Comparison of ENCODE assay signal across 25 cellular contexts in the genomic region with DNA sequence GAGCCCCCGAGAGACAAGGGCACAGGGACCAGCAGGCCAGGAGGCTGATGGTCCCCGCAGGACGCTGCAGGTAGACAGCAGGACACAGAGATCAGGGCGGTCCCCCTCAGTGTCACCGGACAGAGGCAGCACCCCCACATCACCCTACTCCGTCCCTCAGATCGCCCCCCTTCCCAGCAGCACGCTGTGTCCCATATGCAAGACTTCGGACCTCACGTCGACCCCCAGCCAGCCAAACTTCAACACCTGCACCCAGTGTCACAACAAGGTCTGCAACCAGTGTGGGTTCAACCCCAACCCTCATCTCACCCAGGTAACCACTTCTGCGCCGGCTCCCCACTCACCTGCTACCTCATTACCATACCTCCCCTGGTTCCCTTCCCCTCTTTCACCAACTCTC. TPM values are rescaled to one million over a fixed set of nuclear protein-coding genes. Genes with fewer than 3 reads are reported as not detected.
DNase-seq lines count a peak whose midpoint lies in the region; ATAC-seq and TF ChIP-seq lines count a peak whose summit lies in the region.
"Had no signal": no experiment of that assay in that cellular context is flagged by ENCODE, and none has a peak within 500 bp of the region (broad histone marks: within the 10 kb centered on the region; RNA-seq: fewer than 3 reads in every experiment).

No MANE protein-coding gene starts in this region.

- H3K79me2 ChIP-seq in osteoblast (ENCODE audit: insufficient read depth, low read length): no peaks in the 10 kb centered on the region

- H3K36me3 Mint-ChIP-seq in neural crest cell (ENCODE audit: low read depth): no peaks in the 10 kb centered on the region
- H3K36me3 Mint-ChIP-seq: CD14-positive monocyte; CD4-positive, alpha-beta memory T cell; CD4-positive, CD25-positive, alpha-beta regulatory T cell; CD8-positive, alpha-beta memory T cell had no signal

- H3K4me1 ChIP-seq in osteoblast (ENCODE audit: insufficient read depth, low read length): peaks cover 5% of the 10 kb centered on the region
- H3K4me1 ChIP-seq in A673 (ENCODE audit: insufficient read depth, low read length, poor library complexity, severe bottlenecking): no peaks in the 10 kb centered on the region
- H3K4me1 ChIP-seq: A549, BE2C, BLaER1 had no signal

- no peak overlapping the region for H3K4me2 ChIP-seq in osteoblast (ENCODE audit: insufficient read depth, low read length)
- H3K4me2 ChIP-seq: A549, BLaER1 had no signal

- no peaks in the 10 kb centered on the region for H3K4me1 Mint-ChIP-seq in neural crest cell
- H3K4me1 Mint-ChIP-seq: CD14-positive monocyte; CD4-positive, alpha-beta memory T cell; CD4-positive, CD25-positive, alpha-beta regulatory T cell had no signal

- peak; percentile 20 for ATAC-seq in Right ventricle myocardium inferior
- ATAC-seq: A549, GM12878 had no signal

- H3K4me3 Mint-ChIP-seq in neural crest cell: no peak overlapping the region
- H3K4me3 Mint-ChIP-seq: CD14-positive monocyte; CD4-positive, alpha-beta memory T cell; CD4-positive, CD25-positive, alpha-beta regulatory T cell; CD8-positive, alpha-beta memory T cell had no signal

- intact Hi-C loops in Right ventricle myocardium inferior (cut with DNase I): no loop called here
- intact Hi-C loops in cardiac septum (cut with DNase I): no loop called here
- intact Hi-C loops in A673 (cut with micrococcal nuclease; ENCODE audit: unreplicated experiment): no loop called here

- POLR2A ChIA-PET in A673 (lab: Charles Lee; ENCODE audit: low non-redundant PET): no interaction called here

- H3K27ac Mint-ChIP-seq in neural crest cell (ENCODE audit: unreplicated experiment): peak overlapping the region; percentile 63
- H3K27ac Mint-ChIP-seq: CD4-positive, alpha-beta memory T cell had no signal

- DNase-seq in Right ventricle myocardium inferior (ENCODE audit: missing footprints): no peak
- no peak for DNase-seq in cardiac septum (ENCODE audit: low spot score)
- no peak for DNase-seq in neural crest cell (ENCODE audit: low read depth, low spot score)
- peak; percentile 15 for DNase-seq in osteoblast (ENCODE audit: insufficient read length, low spot score, missing footprints)
- no peak for DNase-seq in NCI-H748 treated with DMSO at 0.1 percent for 48 hours (lab: John Stamatoyannopoulos, UW)
- no peak for DNase-seq in A673 (ENCODE audit: low spot score)
- DNase-seq: ACHN; BE2C; C1 segment of cervical spinal cord; CD4-positive, alpha-beta memory T cell; CD4-positive, CD25-positive, alpha-beta regulatory T cell; CD8-positive, alpha-beta memory T cell; COR-L47; DMS 273 treated with DMSO at 0.1 percent for 48 hours; DMS153; DMS53; DMS79; DND-41; EL; GDM1 had no signal

- H4K20me1 ChIP-seq in osteoblast (ENCODE audit: insufficient read depth, low read length): no peaks in the 10 kb centered on the region
- H4K20me1 ChIP-seq: BLaER1 had no signal

- H3K9me3 ChIP-seq in osteoblast (ENCODE audit: low read depth, low read length) (no peaks in the 10 kb centered on the region), A673 (ENCODE audit: low read depth, low read length, poor library complexity, severe bottlenecking) (no peaks in the 10 kb centered on the region)
- H3K9me3 ChIP-seq: A549, BE2C, BLaER1 had no signal

- H3K27ac ChIP-seq in osteoblast (ENCODE audit: low read depth, low read length) (no peak overlapping the region), A673 (ENCODE audit: low read depth, low read length, poor library complexity, severe bottlenecking) (no peak overlapping the region)
- H3K27ac ChIP-seq: 22Rv1, A549, BLaER1 had no signal

- TF ChIP-seq CTCF in neural crest cell (conservative IDR thresholded peaks at IDR 0.05): no peak
- no peak for TF ChIP-seq CTCF in osteoblast (IDR thresholded peaks at IDR 0.05; ENCODE audit: extremely low read depth, low read depth, low read length)
- TF ChIP-seq CTCF in A673 (conservative IDR thresholded peaks at IDR 0.05; ENCODE audit: low read depth, low read length): no peak

- H3K27me3 ChIP-seq in osteoblast (ENCODE audit: insufficient read depth, low read length) (peaks cover 31% of the 10 kb centered on the region), A673 (replicated peaks; ENCODE audit: insufficient read depth, low read depth, low read length, poor library complexity) (no peaks in the 10 kb centered on the region)
- H3K27me3 ChIP-seq: BE2C, BLaER1 had no signal

- no peak overlapping the region for H2AFZ ChIP-seq in osteoblast (ENCODE audit: low read length)

- H3K4me3 ChIP-seq in osteoblast (ENCODE audit: insufficient read depth, low read length) (no peak overlapping the region), A673 (ENCODE audit: low read depth, low read length, poor library complexity, severe bottlenecking) (no peak overlapping the region)
- H3K4me3 ChIP-seq: A549, BLaER1, GM12878 had no signal

- no peaks in the 10 kb centered on the region for H3K36me3 ChIP-seq in osteoblast (ENCODE audit: insufficient read depth, low read length)
- H3K36me3 ChIP-seq in A673 (ENCODE audit: insufficient read depth, low read length, poor library complexity, severe bottlenecking): no peaks in the 10 kb centered on the region
- H3K36me3 ChIP-seq: BLaER1 had no signal

- no peaks in the 10 kb centered on the region for H3K9me3 Mint-ChIP-seq in neural crest cell
- H3K9me3 Mint-ChIP-seq: CD14-positive monocyte; CD4-positive, alpha-beta memory T cell; CD4-positive, CD25-positive, alpha-beta regulatory T cell; CD8-positive, alpha-beta memory T cell had no signal

- H3K27me3 Mint-ChIP-seq in neural crest cell (ENCODE audit: low read depth): no peaks in the 10 kb centered on the region

- CTCF ChIA-PET in A673 (lab: Charles Lee): no interaction called here

- BruUV-seq in A673 (replicated peaks; lab: Mats Ljungman, UMichigan): no TSS peak

RNA-seq across cellular contexts. Expression of gene APEH, which starts 49.1 kb away (rescaled TPM):
- 99.5 TPM for total RNA-seq in Right ventricle myocardium inferior
- 81.4 TPM for total RNA-seq in cardiac septum
- total RNA-seq in neural crest cell: 150 and 162 TPM in 2 replicates
- 98.8 and 101 TPM in 2 replicates for total RNA-seq in osteoblast
- total RNA-seq in A673 (2021): 64.9 and 67.4 TPM in 2 replicates
